Comparison of ENCODE assay signal across 26 cellular contexts in the genomic region with DNA sequence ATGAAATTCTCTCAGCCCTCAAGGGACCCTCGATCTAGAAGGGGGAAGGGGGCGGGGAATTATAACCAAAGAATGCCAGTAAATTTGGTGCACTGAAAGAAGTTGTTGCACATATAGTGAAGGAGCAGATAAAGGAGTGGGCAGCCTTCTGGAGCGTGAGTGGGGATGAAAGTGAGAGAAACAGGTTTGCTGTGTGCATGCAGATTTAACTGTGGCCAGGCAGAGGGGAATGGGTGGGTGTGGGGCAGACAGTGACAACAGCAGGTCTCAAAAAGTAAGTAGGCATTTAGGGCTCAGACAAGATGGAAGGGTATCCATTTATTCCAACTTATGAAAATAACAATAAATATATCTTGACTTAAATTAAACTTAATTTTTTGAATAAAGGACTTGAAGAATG.
"Had no signal": no experiment of that assay in that cellular context is flagged by ENCODE, and none has a peak within 500 bp of the region (broad histone marks: within the 10 kb centered on the region; RNA-seq: fewer than 3 reads in every experiment).

No MANE protein-coding gene starts in this region.

- H3K27ac Mint-ChIP-seq: activated CD4-positive, alpha-beta memory T cell treated with anti-CD3 and anti-CD28 coated beads for 36 hours; activated naive CD4-positive, alpha-beta T cell treated with anti-CD3 and anti-CD28 coated beads for 36 hours; activated naive CD8-positive, alpha-beta T cell; activated T-helper 17 cell treated with anti-CD3 and anti-CD28 coated beads, Interleukin-2, amount 50 U/mL, for 72 hours; brain; T-helper 2 cell treated with Interferon-gamma antibody and Interleukin-4, amounts not matched to agents 5 μg/mL and 100 μg/mL, for 36 hours had no signal

- H3K4me3 Mint-ChIP-seq: activated CD4-positive, alpha-beta memory T cell treated with anti-CD3 and anti-CD28 coated beads for 36 hours; activated naive CD4-positive, alpha-beta T cell treated with anti-CD3 and anti-CD28 coated beads for 36 hours; activated naive CD8-positive, alpha-beta T cell; activated T-helper 17 cell treated with anti-CD3 and anti-CD28 coated beads, Interleukin-2, amount 50 U/mL, for 72 hours; brain; T-helper 2 cell treated with Interferon-gamma antibody and Interleukin-4, amounts not matched to agents 5 μg/mL and 100 μg/mL, for 36 hours had no signal

- H3K4me1 ChIP-seq: Peyer's patch, SJSA1 had no signal

- H3K9me3 ChIP-seq: Peyer's patch, SJSA1 had no signal

- H3K36me3 Mint-ChIP-seq: activated CD4-positive, alpha-beta memory T cell treated with anti-CD3 and anti-CD28 coated beads for 36 hours; brain had no signal

- H3K27me3 Mint-ChIP-seq: activated CD4-positive, alpha-beta memory T cell treated with anti-CD3 and anti-CD28 coated beads for 36 hours; activated naive CD8-positive, alpha-beta T cell; activated T-helper 17 cell treated with anti-CD3 and anti-CD28 coated beads, Interleukin-2, amount 50 U/mL, for 72 hours; brain had no signal

- H3K36me3 ChIP-seq: Peyer's patch, SJSA1 had no signal

- ATAC-seq: activated T-helper 17 cell treated with anti-CD3 and anti-CD28 coated beads, Interleukin-2, amount 50 U/mL, for 72 hours; SK-N-SH treated with all-trans-retinoic acid at 6 μM for 48 hours had no signal

- DNase-seq: activated CD4-positive, alpha-beta memory T cell treated with anti-CD3 and anti-CD28 coated beads for 36 hours; activated CD4-positive, alpha-beta T cell treated with anti-CD3 and anti-CD28 coated beads for 48 hours; activated CD4-positive, CD25-positive, alpha-beta regulatory T cell treated with anti-CD3 and anti-CD28 coated beads, Interleukin-2, amount 50 U/mL, for 72 hours; activated CD8-positive, alpha-beta memory T cell treated with anti-CD3 and anti-CD28 coated beads for 24 hours; activated gamma-delta T cell; activated naive CD4-positive, alpha-beta T cell treated with anti-CD3 and anti-CD28 coated beads for 36 hours; activated T-cell treated with anti-CD3 and anti-CD28 coated beads, Interleukin-2, amount 50 U/mL, for 48 hours; amygdala; cerebellar nuclear complex; Kasumi-1; NCI-H1092; NCI-H1417 treated with DMSO at 0.1 percent for 48 hours; NCI-H1694 treated with DMSO at 0.1 percent for 48 hours; NCI-H2081; NCI-H510A treated with DMSO at 0.1 percent for 48 hours; NCI-H69; Peyer's patch; Right ventricle myocardium superior; SW 1271 had no signal

- H3K27me3 ChIP-seq: Peyer's patch, SJSA1 had no signal

- H3K27ac ChIP-seq: Peyer's patch, RWPE1, SJSA1 had no signal

- H3K4me1 Mint-ChIP-seq: activated T-helper 17 cell treated with anti-CD3 and anti-CD28 coated beads, Interleukin-2, amount 50 U/mL, for 72 hours; brain had no signal

- H3K9me3 Mint-ChIP-seq: activated CD4-positive, alpha-beta memory T cell treated with anti-CD3 and anti-CD28 coated beads for 36 hours; activated naive CD4-positive, alpha-beta T cell treated with anti-CD3 and anti-CD28 coated beads for 36 hours; activated T-helper 17 cell treated with anti-CD3 and anti-CD28 coated beads, Interleukin-2, amount 50 U/mL, for 72 hours; brain; T-helper 2 cell treated with Interferon-gamma antibody and Interleukin-4, amounts not matched to agents 5 μg/mL and 100 μg/mL, for 36 hours had no signal

- H3K4me3 ChIP-seq: Peyer's patch, SJSA1 had no signal
